In the genomic region with DNA sequence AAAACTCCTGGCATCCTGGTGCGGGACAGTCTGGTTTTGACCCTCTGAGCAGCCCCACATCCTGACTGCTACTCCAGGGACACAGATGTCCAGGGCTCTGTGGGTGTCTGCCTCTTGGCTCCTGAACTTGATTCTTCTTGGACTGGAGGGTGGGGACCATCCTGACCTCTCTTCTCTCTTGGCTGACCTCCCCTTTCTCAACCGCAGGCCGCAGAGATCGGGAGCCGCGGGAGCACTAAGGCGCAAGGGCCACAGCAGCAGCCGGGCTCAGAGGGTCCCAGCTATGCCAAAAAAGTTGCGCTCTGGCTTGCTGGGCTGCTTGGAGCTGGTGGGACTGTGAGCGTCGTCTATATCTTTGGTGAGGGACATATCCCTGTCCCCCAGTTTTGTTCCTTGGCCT, we compare ENCODE assay signal across 10 cellular contexts. TPM values are rescaled to one million over a fixed set of nuclear protein-coding genes. Genes with fewer than 3 reads are reported as not detected.
DNase-seq lines count a peak whose midpoint lies in the region; ATAC-seq and TF ChIP-seq lines count a peak whose summit lies in the region.
"Had no signal": no experiment of that assay in that cellular context is flagged by ENCODE, and none has a peak within 500 bp of the region (broad histone marks: within the 10 kb centered on the region; RNA-seq: fewer than 3 reads in every experiment).

No MANE protein-coding gene starts in this region.

- no peak overlapping the region for H2AFZ ChIP-seq in neural progenitor cell (replicated peaks)

- peaks cover 26% of the 10 kb centered on the region for H3K79me2 ChIP-seq in neural progenitor cell (ENCODE audit: low read depth)

- TF ChIP-seq CTCF in CD14-positive monocyte (IDR thresholded peaks at IDR 0.05), result no peak
- TF ChIP-seq CTCF in neural progenitor cell (IDR thresholded peaks at IDR 0.05), result no peak

- H3K4me1 Mint-ChIP-seq in CD14-positive monocyte (peaks cover 22% of the 10 kb centered on the region), neural progenitor cell (peaks cover 28% of the 10 kb centered on the region)

- H3K9ac ChIP-seq in NT2/D1 (ENCODE audit: insufficient read length, low read depth) (peak overlapping the region; percentile 98), endocrine pancreas (ENCODE audit: control insufficient read depth, insufficient read depth, low read length) (peak overlapping the region; percentile 86), neural progenitor cell (peak overlapping the region; percentile 97)

- ATAC-seq in GM19455 (IDR thresholded peaks at IDR 0.05; ENCODE audit: unreplicated experiment), result no peak
- no peak for ATAC-seq in HG03571 (IDR thresholded peaks at IDR 0.05; ENCODE audit: unreplicated experiment)
- no peak for ATAC-seq in GM18502 (IDR thresholded peaks at IDR 0.05; ENCODE audit: poor library complexity, unreplicated experiment)

- peaks cover 42% of the 10 kb centered on the region for H3K36me3 ChIP-seq in NT2/D1 (ENCODE audit: insufficient read depth, insufficient read length, low read length)
- H3K36me3 ChIP-seq in endocrine pancreas (ENCODE audit: control insufficient read depth, insufficient read depth, low read length), result peaks cover 4% of the 10 kb centered on the region
- H3K36me3 ChIP-seq in neural progenitor cell, result no peaks in the 10 kb centered on the region

- peaks cover 25% of the 10 kb centered on the region for H3F3A ChIP-seq in neural progenitor cell (ENCODE audit: low read depth)

- H3K9me3 ChIP-seq in NT2/D1 (ENCODE audit: insufficient read depth, low read length), result no peaks in the 10 kb centered on the region
- no peaks in the 10 kb centered on the region for H3K9me3 ChIP-seq in endocrine pancreas (ENCODE audit: control insufficient read depth, low read length)
- H3K9me3 ChIP-seq in neural progenitor cell (ENCODE audit: low read depth), result no peaks in the 10 kb centered on the region
- H3K9me3 ChIP-seq: body of pancreas had no signal

- intact Hi-C loops in CD14-positive monocyte (cut with micrococcal nuclease), result loop anchor here in 1 of 2 donors (5.0 kb wide), 1 partner anchor 51 kb away; a partner anchor contains a TSS

- H3K27ac ChIP-seq in neural progenitor cell, result no peak overlapping the region

- DNase-seq in CD14-positive monocyte (ENCODE audit: low spot score) (no peak), NT2/D1 (ENCODE audit: low read depth, low spot score) (no peak), neural progenitor cell (ENCODE audit: low spot score) (no peak), GM19240 (ENCODE audit: insufficient read length, low spot score) (no peak)
- DNase-seq: NCI-H1694 had no signal

- peaks cover 0 to 2% (median 0%) of the 10 kb centered on the region in 3 donors for H3K27me3 Mint-ChIP-seq in CD14-positive monocyte (ENCODE audit: low read depth in 3 of 3)
- H3K27me3 Mint-ChIP-seq in neural progenitor cell (ENCODE audit: insufficient read depth, low read depth), result peaks cover 2% of the 10 kb centered on the region

- H3K4me3 ChIP-seq in NT2/D1 (ENCODE audit: insufficient read length, low read depth) (peak overlapping the region; percentile 99), endocrine pancreas (ENCODE audit: control insufficient read depth, insufficient read depth, low read length) (peak overlapping the region; percentile 85), neural progenitor cell (peak overlapping the region; percentile 99)

- H3K36me3 Mint-ChIP-seq in CD14-positive monocyte (peaks cover 28 to 42% of the 10 kb centered on the region in 2 donors), neural progenitor cell (peaks cover 6% of the 10 kb centered on the region)

- H4K20me1 ChIP-seq in neural progenitor cell (ENCODE audit: low read depth), result peaks cover 6% of the 10 kb centered on the region

- H3K4me3 Mint-ChIP-seq in CD14-positive monocyte, result peak overlapping the region; percentile 87 to 96
- peak overlapping the region; percentile 91 for H3K4me3 Mint-ChIP-seq in neural progenitor cell

- H3K27ac Mint-ChIP-seq in CD14-positive monocyte, result peak overlapping the region; percentile 75 to 95 (median 89)
- H3K27ac Mint-ChIP-seq in neural progenitor cell, result peak overlapping the region; percentile 85

- H3K4me1 ChIP-seq in NT2/D1 (ENCODE audit: insufficient read depth, insufficient read length), result no peaks in the 10 kb centered on the region
- no peaks in the 10 kb centered on the region for H3K4me1 ChIP-seq in endocrine pancreas (ENCODE audit: control insufficient read depth, insufficient read depth, low read length)
- H3K4me1 ChIP-seq in neural progenitor cell, result peaks cover 16% of the 10 kb centered on the region

- no peaks in the 10 kb centered on the region for H3K27me3 ChIP-seq in NT2/D1 (ENCODE audit: insufficient read depth, insufficient read length)
- H3K27me3 ChIP-seq in endocrine pancreas (ENCODE audit: control insufficient read depth, insufficient read depth, low read length), result no peaks in the 10 kb centered on the region
- no peaks in the 10 kb centered on the region for H3K27me3 ChIP-seq in neural progenitor cell
- H3K27me3 ChIP-seq: body of pancreas had no signal

- H3K4me2 ChIP-seq in neural progenitor cell, result peak overlapping the region; percentile 95

- H3K9me3 Mint-ChIP-seq in CD14-positive monocyte (no peaks in the 10 kb centered on the region), neural progenitor cell (no peaks in the 10 kb centered on the region)

RNA-seq across cellular contexts. Expression of a gene that starts 1.0 kb away (rescaled TPM):
- 10 to 100 TPM; 43.8 to 54.6 TPM for polyA plus RNA-seq in CD14-positive monocyte
- total RNA-seq in neural progenitor cell (ENCODE audit: low replicate concordance), result 39.9 and 79.3 TPM in 2 replicates

RNA-seq across cellular contexts. Expression of a gene that starts 17.1 kb away (rescaled TPM):
- polyA plus RNA-seq in CD14-positive monocyte, result not detected
- 0.37 and 2.8 TPM in 2 replicates for total RNA-seq in neural progenitor cell (ENCODE audit: low replicate concordance)
- total RNA-seq: body of pancreas had no signal

RNA-seq across cellular contexts. Expression of a gene that starts 33.3 kb away (rescaled TPM):
- not detected for polyA plus RNA-seq in CD14-positive monocyte
- total RNA-seq in neural progenitor cell (ENCODE audit: low replicate concordance), result 0.73 and 6.2 TPM in 2 replicates
- total RNA-seq: body of pancreas had no signal

RNA-seq across cellular contexts. Expression of a gene that starts 36.3 kb away (rescaled TPM):
- 10 to 100 TPM; 43.6 to 50.7 TPM for polyA plus RNA-seq in CD14-positive monocyte
- total RNA-seq in neural progenitor cell (ENCODE audit: low replicate concordance), result 48.5 and 84.3 TPM in 2 replicates

RNA-seq across cellular contexts. Expression of a gene that starts 45.9 kb away (rescaled TPM):
- 1,000 to 10,000 TPM in 1 of 2 donors, 100 to 1,000 TPM in 1; 689 to 1,038 TPM for polyA plus RNA-seq in CD14-positive monocyte
- total RNA-seq in neural progenitor cell (ENCODE audit: low replicate concordance), result 94.8 and 268 TPM in 2 replicates
